In the genomic region with DNA sequence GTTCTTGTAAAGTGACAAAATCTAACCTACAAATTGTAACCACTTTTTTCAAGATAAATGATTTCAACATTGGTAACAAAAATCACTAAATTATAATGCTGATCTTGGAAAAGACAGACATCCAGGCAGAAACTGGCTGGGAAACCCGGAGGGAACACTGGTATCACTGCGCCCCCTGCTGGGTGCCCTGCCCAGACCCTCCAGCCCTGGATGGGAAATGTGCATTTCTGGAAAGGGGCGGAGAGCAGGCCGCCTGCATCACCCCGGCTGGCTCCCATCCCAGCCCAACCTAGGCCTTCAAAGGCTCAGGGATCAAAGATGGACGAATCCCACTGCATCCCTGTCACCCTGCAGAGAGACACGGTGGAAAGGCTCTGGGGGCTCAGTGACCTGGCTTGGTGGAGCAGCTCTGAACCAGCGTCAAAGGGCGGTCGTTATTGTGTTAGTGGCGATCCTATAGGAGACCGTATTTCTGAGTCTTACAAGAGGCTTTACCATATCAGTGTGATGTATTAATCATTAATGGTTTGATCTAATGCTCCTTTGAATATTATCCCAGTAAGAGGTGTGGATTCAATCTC, we compare ENCODE assay signal across 8 cellular contexts. TPM values are rescaled to one million over a fixed set of nuclear protein-coding genes. Genes with fewer than 3 reads are reported as not detected.
DNase-seq lines count a peak whose midpoint lies in the region; ATAC-seq and TF ChIP-seq lines count a peak whose summit lies in the region.

No MANE protein-coding gene starts in this region.

- H3K79me1 ChIP-seq in neuronal stem cell (ENCODE audit: low read depth, low read length), result peaks cover 2% of the 10 kb centered on the region

- H3K36me3 Mint-ChIP-seq in CD8-positive, alpha-beta T cell, result peaks cover 50% of the 10 kb centered on the region
- peaks cover 83% of the 10 kb centered on the region for H3K36me3 Mint-ChIP-seq in activated T-helper 17 cell treated with anti-CD3 and anti-CD28 coated beads, Interleukin-2, amount 50 U/mL, for 72 hours (ENCODE audit: low read depth)
- H3K36me3 Mint-ChIP-seq in type B pancreatic cell, result peaks cover 25% of the 10 kb centered on the region

- no peak overlapping the region for H3K9ac ChIP-seq in neuronal stem cell (ENCODE audit: low read depth, low read length, poor library complexity)

- H3K27me3 Mint-ChIP-seq in CD8-positive, alpha-beta T cell (ENCODE audit: low read depth), result no peaks in the 10 kb centered on the region
- no peaks in the 10 kb centered on the region for H3K27me3 Mint-ChIP-seq in activated T-helper 17 cell treated with anti-CD3 and anti-CD28 coated beads, Interleukin-2, amount 50 U/mL, for 72 hours
- H3K27me3 Mint-ChIP-seq in type B pancreatic cell, result no peaks in the 10 kb centered on the region

- no peak overlapping the region for H2BK120ac ChIP-seq in neuronal stem cell (ENCODE audit: low read depth, low read length)

- no peaks in the 10 kb centered on the region for H3K9me3 Mint-ChIP-seq in CD8-positive, alpha-beta T cell
- H3K9me3 Mint-ChIP-seq in activated T-helper 17 cell treated with anti-CD3 and anti-CD28 coated beads, Interleukin-2, amount 50 U/mL, for 72 hours, result no peaks in the 10 kb centered on the region
- no peaks in the 10 kb centered on the region for H3K9me3 Mint-ChIP-seq in type B pancreatic cell

- no peak overlapping the region for H2BK5ac ChIP-seq in neuronal stem cell (ENCODE audit: low read length)

- H3K4me2 ChIP-seq in neuronal stem cell (ENCODE audit: insufficient read depth, low read length, poor library complexity, severe bottlenecking), result no peak overlapping the region

- no peaks in the 10 kb centered on the region for H3K4me1 ChIP-seq in CD8-positive, alpha-beta T cell (ENCODE audit: insufficient read depth, low read length)
- peaks cover 2 to 5% of the 10 kb centered on the region in 2 donors for H3K4me1 ChIP-seq in neuronal stem cell (ENCODE audit: control insufficient read depth in 2 of 2, insufficient read depth in 1 of 2, low read depth in 1 of 2, low read length in 2 of 2)

- no peaks in the 10 kb centered on the region for H3K4me1 Mint-ChIP-seq in CD8-positive, alpha-beta T cell (ENCODE audit: low read depth)
- no peaks in the 10 kb centered on the region for H3K4me1 Mint-ChIP-seq in activated T-helper 17 cell treated with anti-CD3 and anti-CD28 coated beads, Interleukin-2, amount 50 U/mL, for 72 hours
- peaks cover 7% of the 10 kb centered on the region for H3K4me1 Mint-ChIP-seq in type B pancreatic cell (ENCODE audit: unreplicated experiment)

- H2BK15ac ChIP-seq in neuronal stem cell (ENCODE audit: low read length), result no peak overlapping the region

- H3K18ac ChIP-seq in neuronal stem cell (ENCODE audit: low read length), result no peak overlapping the region

- POLR2A ChIA-PET in CD8-positive, alpha-beta T cell (lab: Charles Lee), result no interaction called here

- H3K36me3 ChIP-seq in CD8-positive, alpha-beta T cell (ENCODE audit: insufficient read depth, low read length), result peaks cover 4% of the 10 kb centered on the region
- peaks cover 11 to 19% of the 10 kb centered on the region in 2 donors for H3K36me3 ChIP-seq in neuronal stem cell (replicated peaks in 1 of 2; ENCODE audit: control insufficient read depth in 2 of 2, insufficient read depth in 2 of 2, low read length in 2 of 2)

- no peak overlapping the region for H3K14ac ChIP-seq in neuronal stem cell (ENCODE audit: low read length)

- H2AK5ac ChIP-seq in neuronal stem cell (ENCODE audit: low read depth, low read length), result no peak overlapping the region

- H4K91ac ChIP-seq in neuronal stem cell (ENCODE audit: low read depth, low read length, poor library complexity), result no peak overlapping the region

- CTCF ChIA-PET in CD8-positive, alpha-beta T cell (lab: Charles Lee), result interaction anchor here (0.9 to 8.0 kb wide), 9 partner anchors 12 to 414 kb away, joined by 3 to 56 read pairs (median 4); no protein-coding TSS in a partner anchor

- peak; percentile 83 for TF ChIP-seq CTCF in CD8-positive, alpha-beta T cell (IDR thresholded peaks at IDR 0.05)
- TF ChIP-seq CTCF in fibroblast of villous mesenchyme (IDR thresholded peaks at IDR 0.05; ENCODE audit: insufficient read depth, low read depth, low read length) (peak; percentile 93), type B pancreatic cell (conservative IDR thresholded peaks at IDR 0.05) (peak; percentile 98)

- no peaks in the 10 kb centered on the region for H3K9me3 ChIP-seq in CD8-positive, alpha-beta T cell (ENCODE audit: low read length)
- H3K9me3 ChIP-seq in neuronal stem cell (replicated peaks in 1 of 2; ENCODE audit: control insufficient read depth in 2 of 2, insufficient read depth in 1 of 2, low read depth in 1 of 2, low read length in 2 of 2), result peaks cover 4 to 5% of the 10 kb centered on the region in 2 donors

- WGBS in neuronal stem cell (ENCODE audit: extremely low coverage in 2 of 2, insufficient read length in 2 of 2, insufficient replicate concordance in 1 of 2), 2 donors, result no CpG with 5 or more reads among the region's 12 CpGs

- no peak overlapping the region for H3K23ac ChIP-seq in neuronal stem cell (ENCODE audit: low read depth, low read length, poor library complexity)

- no peak overlapping the region for H3K27ac ChIP-seq in CD8-positive, alpha-beta T cell (ENCODE audit: low read depth, low read length)
- H3K27ac ChIP-seq in neuronal stem cell (replicated peaks; ENCODE audit: low read length), result no peak overlapping the region

- H2BK12ac ChIP-seq in neuronal stem cell (ENCODE audit: low read length), result no peak overlapping the region

- intact Hi-C loops in CD8-positive, alpha-beta T cell (cut with DNase I, micrococcal nuclease), result loop anchor here (1.0 kb wide), 2 partner anchors 161 to 226 kb away; no protein-coding TSS in a partner anchor

- no peaks in the 10 kb centered on the region for H3K27me3 ChIP-seq in CD8-positive, alpha-beta T cell (ENCODE audit: insufficient read depth, low read length)
- H3K27me3 ChIP-seq in neuronal stem cell (ENCODE audit: control insufficient read depth in 3 of 3, insufficient read depth in 3 of 3, low read depth in 1 of 3, low read length in 3 of 3), result no peaks in the 10 kb centered on the region

- no peak overlapping the region for H3K4me3 Mint-ChIP-seq in CD8-positive, alpha-beta T cell
- H3K4me3 Mint-ChIP-seq in activated T-helper 17 cell treated with anti-CD3 and anti-CD28 coated beads, Interleukin-2, amount 50 U/mL, for 72 hours, result no peak overlapping the region
- H3K4me3 Mint-ChIP-seq in type B pancreatic cell, result no peak overlapping the region

- H3K27ac Mint-ChIP-seq in CD8-positive, alpha-beta T cell, result no peak overlapping the region
- no peak overlapping the region for H3K27ac Mint-ChIP-seq in activated T-helper 17 cell treated with anti-CD3 and anti-CD28 coated beads, Interleukin-2, amount 50 U/mL, for 72 hours
- H3K27ac Mint-ChIP-seq in type B pancreatic cell, result peak overlapping the region; percentile 35

- peak in 6 of 7 experiments; percentile 19 to 61 (median 49) for DNase-seq in CD8-positive, alpha-beta T cell
- DNase-seq in HK-2 (ENCODE audit: unreplicated experiment) (peak; percentile 87), OCI-M1 (lab: John Stamatoyannopoulos, UW) (peak; percentile 76), fibroblast of villous mesenchyme (ENCODE audit: low read depth) (peak; percentile 82), neuronal stem cell (ENCODE audit: low spot score) (peak; percentile 66), type B pancreatic cell (ENCODE audit: extremely low spot score, unreplicated experiment) (peak; percentile 89)

- peak; percentile 51 for ATAC-seq in CD8-positive, alpha-beta T cell
- peak; percentile 63 for ATAC-seq in activated T-helper 17 cell treated with anti-CD3 and anti-CD28 coated beads, Interleukin-2, amount 50 U/mL, for 72 hours (replicated peaks)
- ATAC-seq in HG03571 (IDR thresholded peaks at IDR 0.05; ENCODE audit: unreplicated experiment), result no peak

- H3K4ac ChIP-seq in neuronal stem cell (ENCODE audit: low read length), result no peak overlapping the region

- H4K8ac ChIP-seq in neuronal stem cell (ENCODE audit: low read depth, low read length), result no peak overlapping the region

- no peak overlapping the region for H2AFZ ChIP-seq in neuronal stem cell (ENCODE audit: low read length)

- no peak overlapping the region for H3K4me3 ChIP-seq in CD8-positive, alpha-beta T cell (ENCODE audit: low read depth, low read length)
- H3K4me3 ChIP-seq in fibroblast of villous mesenchyme (ENCODE audit: low read depth, low read length) (no peak overlapping the region), neuronal stem cell (ENCODE audit: low read length in 2 of 2) (no peak overlapping the region)

RNA-seq across cellular contexts. Expression of gene ACOX3, which starts 37.3 kb away (rescaled TPM):
- 1 to 10 TPM; 5.3 to 5.8 TPM for total RNA-seq in CD8-positive, alpha-beta T cell
- 10 to 100 TPM; 34.4 to 63.6 TPM for total RNA-seq in activated T-helper 17 cell treated with anti-CD3 and anti-CD28 coated beads, Interleukin-2, amount 50 U/mL, for 72 hours
- total RNA-seq in fibroblast of villous mesenchyme (26.8 and 32.5 TPM in 2 replicates), type B pancreatic cell (ENCODE audit: low replicate concordance) (34.0 and 43.8 TPM in 2 replicates)
- polyA plus RNA-seq in neuronal stem cell (2013, experiment 1 of 2), result 7.3 TPM
- polyA plus RNA-seq in neuronal stem cell (2013, experiment 2 of 2), result 8.3 TPM

RNA-seq across cellular contexts. Expression of gene TRMT44, which starts 37.3 kb away (rescaled TPM):
- 10 to 100 TPM; 34.9 to 44.2 TPM for total RNA-seq in CD8-positive, alpha-beta T cell
- total RNA-seq in activated T-helper 17 cell treated with anti-CD3 and anti-CD28 coated beads, Interleukin-2, amount 50 U/mL, for 72 hours, result 10 to 100 TPM; 24.0 to 37.3 TPM
- 17.4 and 19.4 TPM in 2 replicates for total RNA-seq in fibroblast of villous mesenchyme
- polyA plus RNA-seq in neuronal stem cell (2013, experiment 1 of 2), result 5.4 TPM
- 4.4 TPM for polyA plus RNA-seq in neuronal stem cell (2013, experiment 2 of 2)
- total RNA-seq in type B pancreatic cell (ENCODE audit: low replicate concordance), result 32.3 and 33.5 TPM in 2 replicates
